In the genomic region with DNA sequence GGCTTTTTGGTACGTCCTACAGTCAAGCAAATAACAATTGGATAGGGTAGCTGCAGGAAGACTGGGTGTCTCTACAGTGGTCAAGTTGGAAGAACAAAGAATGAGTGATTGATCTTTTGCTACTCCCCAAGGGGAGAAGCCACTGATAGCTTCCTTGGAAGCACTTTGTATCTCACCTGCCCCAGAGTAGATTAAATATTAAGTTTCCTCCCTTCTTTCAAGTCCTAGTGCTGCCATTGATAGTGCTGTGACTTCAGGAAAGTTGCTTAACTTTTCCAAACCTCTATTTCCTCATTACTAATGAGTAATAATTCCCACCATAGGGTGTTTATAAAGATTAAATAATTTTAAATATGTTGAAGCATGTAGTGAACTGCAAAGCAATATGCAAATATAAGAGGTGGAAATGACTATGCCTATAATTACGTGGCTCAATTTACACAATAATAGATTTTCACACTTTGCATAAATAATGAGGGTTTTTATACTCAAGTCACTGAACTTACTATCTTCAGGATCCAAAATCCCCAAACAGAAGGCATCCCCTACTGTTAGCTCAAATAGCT, we compare ENCODE assay signal across 8 cellular contexts. TPM values are rescaled to one million over a fixed set of nuclear protein-coding genes. Genes with fewer than 3 reads are reported as not detected.
A peak's percentile ranks its signal among the peaks of the same experiment; 100 is the strongest.
DNase-seq lines count a peak whose midpoint lies in the region; ATAC-seq, FAIRE-seq and TF ChIP-seq lines count a peak whose summit lies in the region.
"Had no signal": no experiment of that assay in that cellular context is flagged by ENCODE, and none has a peak within 500 bp of the region (broad histone marks: within the 10 kb centered on the region; RNA-seq: fewer than 3 reads in every experiment).

No MANE protein-coding gene starts in this region.

- peak overlapping the region; percentile 43; the same call in 1 of the 2 replicates for H3K4me3 ChIP-seq in OCI-LY3 (ENCODE audit: low read length)
- H3K4me3 ChIP-seq in fibroblast of lung (replicated peaks in 1 of 4; ENCODE audit: control extremely low read depth in 1 of 4, insufficient read depth in 1 of 4, low read depth in 3 of 4, low read length in 4 of 4), result no peak overlapping the region
- H3K4me3 ChIP-seq in testis, result no peak overlapping the region
- no peak overlapping the region for H3K4me3 ChIP-seq in MG63

- H3K27me3 ChIP-seq in OCI-LY3 (ENCODE audit: low read depth, low read length) (peaks cover 24% of the 10 kb centered on the region), fibroblast of lung (ENCODE audit: control insufficient read depth, insufficient read depth, low read length) (peaks cover 6% of the 10 kb centered on the region), testis (no peaks in the 10 kb centered on the region), MG63 (no peaks in the 10 kb centered on the region)

- intact Hi-C loops in testis (cut with DNase I; ENCODE audit: low total_unique reads), result no loop called here

- no peaks in the 10 kb centered on the region for H3K36me3 ChIP-seq in OCI-LY3 (replicated peaks; ENCODE audit: low read depth, low read length)
- H3K36me3 ChIP-seq in fibroblast of lung (ENCODE audit: control insufficient read depth, insufficient read depth, low read length), result no peaks in the 10 kb centered on the region
- H3K36me3 ChIP-seq in testis (ENCODE audit: low read depth, missing control alignments), result no peaks in the 10 kb centered on the region
- no peaks in the 10 kb centered on the region for H3K36me3 ChIP-seq in MG63

- H3K4me2 ChIP-seq in OCI-LY3 (ENCODE audit: low read length), result peak overlapping the region; percentile 60
- H3K4me2 ChIP-seq in fibroblast of lung (ENCODE audit: extremely low read depth, insufficient read depth, low read length), result no peak overlapping the region

- TF ChIP-seq POLR2A in testis (IDR thresholded peaks at IDR 0.05) (no peak), GM12891 (IDR thresholded peaks at IDR 0.05; ENCODE audit: low read depth, low read length) (no peak)

- H4K20me1 ChIP-seq in OCI-LY3 (ENCODE audit: insufficient read depth, low read length) (no peaks in the 10 kb centered on the region), fibroblast of lung (ENCODE audit: control insufficient read depth, extremely low read depth, insufficient read depth, low read length) (no peaks in the 10 kb centered on the region)

- H3K9ac ChIP-seq in OCI-LY3 (ENCODE audit: low read length), result no peak overlapping the region
- H3K9ac ChIP-seq in fibroblast of lung (ENCODE audit: insufficient read depth, low read length), result no peak overlapping the region

- no peak overlapping the region for H2AFZ ChIP-seq in OCI-LY3 (ENCODE audit: low read depth, low read length)
- peak overlapping the region; percentile 8 for H2AFZ ChIP-seq in fibroblast of lung (ENCODE audit: low read length)

- ATAC-seq in GM21367 (IDR thresholded peaks at IDR 0.05; ENCODE audit: unreplicated experiment), result peak; percentile 26

- FAIRE-seq in GM12891 (lab: Jason Lieb, UNC), result no peak

- H3K9me3 ChIP-seq in OCI-LY3 (ENCODE audit: insufficient read depth, low read length) (no peaks in the 10 kb centered on the region), fibroblast of lung (ENCODE audit: control insufficient read depth, insufficient read depth, low read depth, low read length) (no peaks in the 10 kb centered on the region), testis (no peaks in the 10 kb centered on the region), MG63 (peaks cover 2% of the 10 kb centered on the region; the same call in 1 of the 2 replicates)

- H3K4me1 ChIP-seq in OCI-LY3 (ENCODE audit: low read length), result peaks cover 34% of the 10 kb centered on the region
- peaks cover 5% of the 10 kb centered on the region for H3K4me1 ChIP-seq in fibroblast of lung (ENCODE audit: control insufficient read depth, extremely low read depth, insufficient read depth, low read length)
- no peaks in the 10 kb centered on the region for H3K4me1 ChIP-seq in testis

- DNase-seq in fibroblast of lung (ENCODE audit: low read depth in 2 of 2), result no peak
- DNase-seq in testis, result no peak
- DNase-seq in RKO (ENCODE audit: low spot score), result no peak
- DNase-seq in MG63, result no peak
- DNase-seq in GM12891 (ENCODE audit: insufficient read length, low spot score), result no peak
- DNase-seq: activated CD4-positive, CD25-positive, alpha-beta regulatory T cell had no signal

- WGBS in testis, 2 donors, result 81 to 85% methylated on average over 2 of the region's 2 CpGs

- H3K79me2 ChIP-seq in OCI-LY3 (ENCODE audit: low read length) (no peaks in the 10 kb centered on the region), fibroblast of lung (ENCODE audit: control insufficient read depth, insufficient read depth, low read length) (no peaks in the 10 kb centered on the region)

- TF ChIP-seq CTCF in OCI-LY3 (IDR thresholded peaks at IDR 0.05; ENCODE audit: low read depth, low read length) (no peak), fibroblast of lung (conservative IDR thresholded peaks at IDR 0.05 in 1 of 2, IDR thresholded peaks at IDR 0.05 in 1 of 2; ENCODE audit: low read depth in 1 of 2, low read length in 2 of 2) (no peak), testis (IDR thresholded peaks at IDR 0.05) (no peak)

- H3K27ac ChIP-seq in OCI-LY3 (ENCODE audit: low read length) (peak overlapping the region; percentile 64), fibroblast of lung (ENCODE audit: insufficient read depth, low read length) (no peak overlapping the region), testis (peak overlapping the region; percentile 4 to 33)

TF ChIP-seq in GM12891, 5 proteins besides CTCF, POLR2A, EP300 and RAD21:
- no peak for TF ChIP-seq POLR2AphosphoS5 (IDR thresholded peaks at IDR 0.05; ENCODE audit: low read depth, low read length)

RNA-seq across cellular contexts. Expression of a gene that starts 35.5 kb away (rescaled TPM):
- total RNA-seq in fibroblast of lung (not detected in 2 replicates), testis (1 to 10 TPM in 1 of 2 donors, under 1 TPM in 1; 0.24 to 1.1 TPM)
- polyA plus RNA-seq in fibroblast of lung (0.02 and 0.51 TPM in 2 replicates), testis (ENCODE audit: insufficient read depth, low read depth, low replicate concordance) (3.5 TPM)
- 0.06 and 0.42 TPM in 2 replicates for polyA plus RNA-seq in fibroblast of lung (2012)
- polyA minus RNA-seq in fibroblast of lung (ENCODE audit: low replicate concordance), result 3.7 TPM in 1 of 2 replicates, not detected in the other
- 1.2 and 6.0 TPM in 2 replicates for total RNA-seq in MG63 (2014; rRNA removed; shearing (Covaris generic); ENCODE audit: low replicate concordance)
- polyA plus RNA-seq in GM12891 (2012; ENCODE audit: low read depth, missing spikeins), result 0.05 TPM
